Comparison of ENCODE assay signal across 8 cellular contexts in the genomic region with DNA sequence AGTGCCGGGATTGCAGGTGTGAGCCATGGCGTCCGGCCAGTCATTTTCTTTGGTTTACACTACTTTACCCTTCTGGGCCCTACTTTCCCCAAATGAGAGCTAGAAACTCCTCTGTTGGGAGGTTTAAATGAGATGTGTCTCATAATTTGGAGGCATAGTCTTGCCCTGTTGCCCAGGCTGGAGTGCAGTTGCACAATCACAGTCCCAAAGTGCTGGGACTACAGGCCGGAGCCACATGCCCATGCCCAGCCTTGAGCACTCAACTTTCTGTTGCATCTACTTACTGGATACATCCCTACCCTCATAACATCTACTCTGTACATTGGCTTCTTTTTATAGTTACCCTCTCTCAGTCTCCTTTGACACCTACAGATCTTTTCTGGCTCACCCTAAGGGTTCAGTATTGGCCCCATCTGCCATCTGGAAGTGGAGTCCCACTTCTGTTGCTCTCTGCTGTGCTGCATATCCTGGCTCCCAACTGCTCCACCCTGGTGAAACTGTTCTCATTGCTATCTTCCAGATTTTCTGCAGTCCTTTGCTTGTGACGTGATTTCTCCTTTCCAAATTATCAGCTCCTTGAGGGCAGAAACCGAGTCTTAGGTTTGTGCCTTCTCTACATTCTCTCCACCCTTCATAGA. TPM values are rescaled to one million over a fixed set of nuclear protein-coding genes. Genes with fewer than 3 reads are reported as not detected.
DNase-seq lines count a peak whose midpoint lies in the region; ATAC-seq, FAIRE-seq and TF ChIP-seq lines count a peak whose summit lies in the region.
"Had no signal": no experiment of that assay in that cellular context is flagged by ENCODE, and none has a peak within 500 bp of the region (broad histone marks: within the 10 kb centered on the region; RNA-seq: fewer than 3 reads in every experiment).

No MANE protein-coding gene starts in this region.

- intact Hi-C loops in psoas muscle (cut with DNase I), result loop anchor here in 1 of 2 donors (5.0 kb wide), 1 partner anchor 115 kb away; no protein-coding TSS in a partner anchor
- intact Hi-C loops in prostate gland (cut with DNase I), result no loop called here
- intact Hi-C loops in esophagus squamous epithelium (cut with DNase I), result no loop called here

- DNase-seq in GM12892 (ENCODE audit: insufficient read length) (no peak), SK-N-MC (ENCODE audit: low read depth, low spot score) (no peak), epithelial cell of prostate (ENCODE audit: low read depth, low spot score) (no peak), psoas muscle (no peak), NCI-H226 (no peak), prostate gland (ENCODE audit: low spot score) (no peak), esophagus squamous epithelium (lab: John Stamatoyannopoulos, UW) (no peak)
- DNase-seq: NCI-H526 had no signal

- H3K36me3 ChIP-seq in SK-N-MC (ENCODE audit: insufficient read depth, low read length) (peaks cover 75% of the 10 kb centered on the region), psoas muscle (ENCODE audit: insufficient read depth in 1 of 2, low read depth in 1 of 2) (peaks cover 0 to 17% of the 10 kb centered on the region in 2 donors), prostate gland (no peaks in the 10 kb centered on the region), esophagus squamous epithelium (peaks cover 0 to 60% (median 0%) of the 10 kb centered on the region in 3 donors)

- H3K27me3 ChIP-seq in psoas muscle (ENCODE audit: insufficient read depth in 3 of 3, low read length in 2 of 3), result no peaks in the 10 kb centered on the region
- no peaks in the 10 kb centered on the region for H3K27me3 ChIP-seq in prostate gland (replicated peaks; ENCODE audit: insufficient read depth)
- H3K27me3 ChIP-seq in esophagus squamous epithelium, result no peaks in the 10 kb centered on the region

- H3K9ac ChIP-seq in SK-N-MC (ENCODE audit: insufficient read length), result no peak overlapping the region

- ATAC-seq in psoas muscle, result peak; percentile 11 to 41 (median 31)

- TF ChIP-seq POLR2A in GM12892 (IDR thresholded peaks at IDR 0.05; ENCODE audit: low read depth, low read length), result 0 out of 2 replicates have a peak, but pooled peaks have one; percentile 18
- TF ChIP-seq POLR2A in prostate gland (IDR thresholded peaks at IDR 0.05), result no peak
- TF ChIP-seq POLR2A in esophagus squamous epithelium (IDR thresholded peaks at IDR 0.05), result no peak

- 56 to 79% (median 61%) methylated on average over 6 of the region's 6 CpGs for WGBS in psoas muscle, 3 donors
- 72% methylated on average over 6 of the region's 6 CpGs for WGBS in prostate gland
- 58 to 71% methylated on average over 6 of the region's 6 CpGs for WGBS in esophagus squamous epithelium, 2 donors

- no peak overlapping the region for H3K4me3 ChIP-seq in SK-N-MC
- peak overlapping the region; percentile 19 for H3K4me3 ChIP-seq in psoas muscle
- H3K4me3 ChIP-seq in prostate gland, result no peak overlapping the region
- H3K4me3 ChIP-seq in esophagus squamous epithelium, result no peak overlapping the region

- no peak for FAIRE-seq in GM12892 (lab: Jason Lieb, UNC)

- H3K4me1 ChIP-seq in psoas muscle (peaks cover 100% of the 10 kb centered on the region), prostate gland (replicated peaks) (peaks cover 24% of the 10 kb centered on the region), esophagus squamous epithelium (peaks cover 29 to 100% (median 85%) of the 10 kb centered on the region in 3 donors)

- TF ChIP-seq CTCF in psoas muscle (IDR thresholded peaks at IDR 0.05) (no peak), prostate gland (IDR thresholded peaks at IDR 0.05) (no peak), esophagus squamous epithelium (IDR thresholded peaks at IDR 0.05) (no peak)

- H3K9me3 ChIP-seq in SK-N-MC (ENCODE audit: low read depth, low read length) (no peaks in the 10 kb centered on the region), psoas muscle (no peaks in the 10 kb centered on the region), prostate gland (no peaks in the 10 kb centered on the region), esophagus squamous epithelium (no peaks in the 10 kb centered on the region)

- H3K27ac ChIP-seq in SK-N-MC (peak overlapping the region; percentile 33; the same call in 1 of the 2 replicates), epithelial cell of prostate (peak overlapping the region; percentile 59), psoas muscle (peak overlapping the region; percentile 74), prostate gland (no peak overlapping the region), esophagus squamous epithelium (peak overlapping the region in 2 of 4 donors; percentile 41 to 47)

RNA-seq across cellular contexts. Expression of a gene that starts 8.4 kb away (rescaled TPM):
- 222 TPM for polyA plus RNA-seq in GM12892 (2012; ENCODE audit: missing spikeins)
- total RNA-seq in psoas muscle (100 to 1,000 TPM; 223 to 327 (median 284) TPM), prostate gland (100 to 1,000 TPM; 199 to 252 TPM), esophagus squamous epithelium (100 to 1,000 TPM; 194 to 261 (median 249) TPM)
- 100 to 1,000 TPM; 196 to 263 (median 221) TPM for polyA plus RNA-seq in psoas muscle

RNA-seq across cellular contexts. Expression of a gene that starts 27.2 kb away (rescaled TPM):
- polyA plus RNA-seq in GM12892 (2012; ENCODE audit: missing spikeins), result 160 TPM
- total RNA-seq in psoas muscle (1 to 10 TPM; 1.9 to 3.3 (median 2.7) TPM), prostate gland (1 to 10 TPM; 4.8 to 7.2 TPM), esophagus squamous epithelium (1 to 10 TPM; 1.3 to 7.0 (median 4.1) TPM)
- polyA plus RNA-seq in psoas muscle, result 1 to 10 TPM; 1.2 to 3.4 (median 2.9) TPM

Comparison
In these comparisons a context has a peak if more than half of its experiments do, and no peak if none do; other contexts are left out.
1. H3K27ac ChIP-seq: peak in SK-N-MC (single experiment), epithelial cell of prostate (single experiment) and psoas muscle (single experiment); none in prostate gland (0 of 2).